Comparison of ENCODE assay signal across 1 cellular context in the genomic region with DNA sequence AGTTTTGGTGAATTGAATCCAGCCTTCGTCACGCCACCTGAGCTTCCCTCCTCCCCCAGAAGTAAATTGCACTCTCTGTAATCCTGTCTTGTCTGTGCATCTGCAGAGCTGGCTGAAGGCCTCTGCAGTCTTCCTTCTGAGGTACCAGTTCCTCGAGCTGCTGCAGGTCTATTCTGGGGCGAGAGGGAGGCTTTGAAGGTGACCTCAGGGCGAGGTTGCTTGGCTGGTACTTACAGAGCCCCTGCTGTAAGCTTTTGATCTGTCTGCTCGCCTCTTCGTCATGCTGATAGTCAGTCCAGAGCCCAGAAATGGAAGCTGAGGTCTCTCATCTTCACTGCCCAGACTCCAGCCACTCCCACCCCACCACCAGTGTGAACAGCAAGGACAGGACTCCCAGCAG.
TF ChIP-seq lines count a peak whose summit lies in the region.

No MANE protein-coding gene starts in this region.

TF ChIP-seq in H1, 55 proteins besides CTCF, POLR2A, EP300 and RAD21:
- TF ChIP-seq, protein P1, sequence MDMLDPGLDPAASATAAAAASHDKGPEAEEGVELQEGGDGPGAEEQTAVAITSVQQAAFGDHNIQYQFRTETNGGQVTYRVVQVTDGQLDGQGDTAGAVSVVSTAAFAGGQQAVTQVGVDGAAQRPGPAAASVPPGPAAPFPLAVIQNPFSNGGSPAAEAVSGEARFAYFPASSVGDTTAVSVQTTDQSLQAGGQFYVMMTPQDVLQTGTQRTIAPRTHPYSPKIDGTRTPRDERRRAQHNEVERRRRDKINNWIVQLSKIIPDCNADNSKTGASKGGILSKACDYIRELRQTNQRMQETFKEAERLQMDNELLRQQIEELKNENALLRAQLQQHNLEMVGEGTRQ (IDR thresholded peaks at IDR 0.05; ENCODE audit: low read length) = no peak
- TF ChIP-seq SIN3A (conservative IDR thresholded peaks at IDR 0.05 in 1 of 2, IDR thresholded peaks at IDR 0.05 in 1 of 2; ENCODE audit: low read depth in 1 of 2, low read length in 2 of 2) (no peak), FOSL1 (IDR thresholded peaks at IDR 0.05; ENCODE audit: insufficient read depth, low read depth, low read length) (no peak), SP4 (IDR thresholded peaks at IDR 0.05; ENCODE audit: low read length) (no peak), RNF2 (IDR thresholded peaks at IDR 0.05; ENCODE audit: borderline replicate concordance, low read depth, low read length, missing control alignments, poor library complexity, severe bottlenecking) (no peak), BACH1 (IDR thresholded peaks at IDR 0.05; ENCODE audit: low read length) (no peak), NRF1 (IDR thresholded peaks at IDR 0.05; ENCODE audit: low read depth, low read length) (no peak), EZH2 (IDR thresholded peaks at IDR 0.05; ENCODE audit: low read depth, low read length, severe bottlenecking) (no peak), GTF2F1 (IDR thresholded peaks at IDR 0.05; ENCODE audit: borderline replicate concordance, low read depth, low read length) (no peak), RBBP5 (IDR thresholded peaks at IDR 0.05; ENCODE audit: borderline replicate concordance, low read depth, low read length) (no peak), SRF (IDR thresholded peaks at IDR 0.05; ENCODE audit: low read depth, low read length) (no peak), EGR1 (IDR thresholded peaks at IDR 0.05; ENCODE audit: borderline replicate concordance, low read depth, low read length) (no peak), ASH2L (IDR thresholded peaks at IDR 0.05; ENCODE audit: low read length) (no peak)
- TF ChIP-seq, protein P2, sequence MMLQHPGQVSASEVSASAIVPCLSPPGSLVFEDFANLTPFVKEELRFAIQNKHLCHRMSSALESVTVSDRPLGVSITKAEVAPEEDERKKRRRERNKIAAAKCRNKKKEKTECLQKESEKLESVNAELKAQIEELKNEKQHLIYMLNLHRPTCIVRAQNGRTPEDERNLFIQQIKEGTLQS (IDR thresholded peaks at IDR 0.05; ENCODE audit: insufficient read depth, low read depth, low read length) = no peak
- TF ChIP-seq, protein P3, sequence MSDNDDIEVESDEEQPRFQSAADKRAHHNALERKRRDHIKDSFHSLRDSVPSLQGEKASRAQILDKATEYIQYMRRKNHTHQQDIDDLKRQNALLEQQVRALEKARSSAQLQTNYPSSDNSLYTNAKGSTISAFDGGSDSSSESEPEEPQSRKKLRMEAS (IDR thresholded peaks at IDR 0.05) = no peak
